ENCODE assay signal across 9 cellular contexts in the genomic region with DNA sequence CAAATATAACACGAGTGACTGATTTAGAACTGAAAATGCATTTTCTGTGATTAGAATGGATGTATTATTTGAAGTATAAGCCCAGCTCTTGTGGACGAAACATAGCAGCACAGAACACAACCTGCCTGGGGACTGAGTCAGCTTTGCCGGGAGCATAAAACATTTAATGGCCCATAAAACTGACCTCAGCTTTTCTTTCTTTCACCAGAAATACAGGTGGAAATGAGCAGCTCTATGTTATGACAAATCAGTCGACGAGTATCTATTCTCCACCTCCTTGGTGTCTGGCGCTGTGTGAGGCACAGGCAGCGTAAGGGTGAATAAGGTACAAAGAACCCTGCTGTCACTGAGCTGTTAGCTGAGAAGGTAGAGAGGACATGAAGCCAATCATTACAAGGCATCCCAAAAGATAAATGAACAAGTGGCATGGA.
DNase-seq lines count a peak whose midpoint lies in the region; FAIRE-seq and TF ChIP-seq lines count a peak whose summit lies in the region.
"Had no signal": no experiment of that assay in that cellular context is flagged by ENCODE, and none has a peak within 500 bp of the region (broad histone marks: within the 10 kb centered on the region; RNA-seq: fewer than 3 reads in every experiment).

No MANE protein-coding gene starts in this region.

- H3K36me3 ChIP-seq in esophagus squamous epithelium, result no peaks in the 10 kb centered on the region
- H3K36me3 ChIP-seq: neutrophil had no signal

- TF ChIP-seq POLR2A in H54 (IDR thresholded peaks at IDR 0.05; ENCODE audit: low read depth, low read length) (no peak), esophagus squamous epithelium (IDR thresholded peaks at IDR 0.05) (no peak)

- intact Hi-C loops in esophagus squamous epithelium (cut with DNase I), result no loop called here

- peak; percentile 89 for FAIRE-seq in H54 (lab: Jason Lieb, UNC)

- H3K27ac ChIP-seq in RWPE1, result peak overlapping the region; percentile 61
- H3K27ac ChIP-seq in esophagus squamous epithelium, result peak overlapping the region in 3 of 4 donors; percentile 18 to 55 (median 51)
- H3K27ac ChIP-seq: neutrophil had no signal

- POLR2A ChIA-PET in RWPE1 (lab: Yijun Ruan, JAX; ENCODE audit: low non-redundant PET), result no interaction called here

- H3K27me3 ChIP-seq in esophagus squamous epithelium, result no peaks in the 10 kb centered on the region
- H3K27me3 ChIP-seq: neutrophil had no signal

- H3K4me1 ChIP-seq in esophagus squamous epithelium, result peaks cover 4 to 31% (median 5%) of the 10 kb centered on the region in 3 donors

- CTCF ChIA-PET in RWPE1 (lab: Yijun Ruan, JAX), result interaction anchor here (0.7 to 1.2 kb wide), 4 partner anchors 10 to 483 kb away, joined by 3 read pairs; no protein-coding TSS in a partner anchor

- no peak overlapping the region for H3K4me3 ChIP-seq in esophagus squamous epithelium

- WGBS in esophagus squamous epithelium, 2 donors, result 57 to 61% methylated on average over 7 of the region's 7 CpGs

- H3K9me3 ChIP-seq in esophagus squamous epithelium, result no peaks in the 10 kb centered on the region
- H3K9me3 ChIP-seq: neutrophil had no signal

- DNase-seq in H54 (ENCODE audit: insufficient read length, low spot score) (peak; percentile 6), RWPE1 (ENCODE audit: low spot score) (peak; percentile 86), esophagus squamous epithelium (lab: John Stamatoyannopoulos, UW) (no peak), renal cortical epithelial cell (ENCODE audit: low read depth) (peak; percentile 97), NCI-H2227 treated with DMSO at 0.1 percent for 48 hours (lab: John Stamatoyannopoulos, UW) (no peak), HuH-7.5 (ENCODE audit: low spot score) (no peak), foreskin melanocyte (no peak)
- no peak for DNase-seq in activated effector memory CD4-positive, alpha-beta T cell treated with Interleukin-2 at 50 U/mL for 16 hours

- TF ChIP-seq CTCF in RWPE1 (conservative IDR thresholded peaks at IDR 0.05; ENCODE audit: low read depth) (no peak), esophagus squamous epithelium (IDR thresholded peaks at IDR 0.05) (no peak)

Comparison
In these comparisons a context has a peak if more than half of its experiments do, and no peak if none do; other contexts are left out.
1. DNase-seq: peak in H54 (single experiment), RWPE1 (single experiment) and renal cortical epithelial cell (single experiment); none in esophagus squamous epithelium (single experiment), NCI-H2227 treated with DMSO at 0.1 percent for 48 hours (single experiment), activated effector memory CD4-positive, alpha-beta T cell treated with Interleukin-2 at 50 U/mL for 16 hours (single experiment), HuH-7.5 (single experiment) and foreskin melanocyte (single experiment).